ENCODE assay signal across 26 cellular contexts in genomic region chr3:189985938-189986337, GRCh38.
"Had no signal": no experiment of that assay in that cellular context is flagged by ENCODE, and none has a peak within 500 bp of the region (broad histone marks: within the 10 kb centered on the region; RNA-seq: fewer than 3 reads in every experiment).

No MANE protein-coding gene starts in this region.

- H3K9me3 Mint-ChIP-seq: activated CD4-positive, alpha-beta T cell treated with anti-CD3 and anti-CD28 coated beads, Interleukin-2, amount 10 ng/mL, durations not matched to agents 24 days and 14 days; activated CD8-positive, alpha-beta T cell treated with anti-CD3 and anti-CD28 coated beads for 36 hours; activated naive CD4-positive, alpha-beta T cell treated with anti-CD3 and anti-CD28 coated beads, Interleukin-2, amount 50 U/mL, for 24 hours; endodermal cell; nephron; stimulated activated effector memory CD8-positive, alpha-beta T cell treated with anti-CD3 and anti-CD28 coated beads, Interleukin-12 subunit alpha, Interleukin-12 subunit beta, amount 100 ng/mL, for 72 hours had no signal

- H3K27me3 ChIP-seq: esophagus squamous epithelium, gastroesophageal sphincter, neutrophil, stomach, suprapubic skin, tibial nerve had no signal

- H3K36me3 Mint-ChIP-seq: activated naive CD4-positive, alpha-beta T cell treated with anti-CD3 and anti-CD28 coated beads, Interleukin-2, amount 50 U/mL, for 24 hours; stimulated activated effector memory CD8-positive, alpha-beta T cell treated with anti-CD3 and anti-CD28 coated beads, Interleukin-12 subunit alpha, Interleukin-12 subunit beta, amount 100 ng/mL, for 72 hours had no signal

- H3K27ac ChIP-seq: coronary artery, esophagus squamous epithelium, gastroesophageal sphincter, neutrophil, parathyroid adenoma, right lobe of liver, stomach, suprapubic skin, tibial nerve had no signal

- H3K27ac Mint-ChIP-seq: activated CD4-positive, alpha-beta T cell treated with anti-CD3 and anti-CD28 coated beads, Interleukin-2, amount 10 ng/mL, durations not matched to agents 24 days and 14 days; activated CD8-positive, alpha-beta T cell treated with anti-CD3 and anti-CD28 coated beads for 36 hours; activated naive CD4-positive, alpha-beta T cell treated with anti-CD3 and anti-CD28 coated beads, Interleukin-2, amount 50 U/mL, for 24 hours; endodermal cell; nephron; stimulated activated effector memory CD8-positive, alpha-beta T cell treated with anti-CD3 and anti-CD28 coated beads, Interleukin-12 subunit alpha, Interleukin-12 subunit beta, amount 100 ng/mL, for 72 hours had no signal

- ATAC-seq: activated CD4-positive, CD25-positive, alpha-beta regulatory T cell treated with anti-CD3 and anti-CD28 coated beads, Interleukin-2, amount 50 U/mL, for 24 hours; activated CD8-positive, alpha-beta T cell treated with anti-CD3 and anti-CD28 coated beads for 36 hours; gastroesophageal sphincter; left colon; right lobe of liver; stimulated activated effector memory CD8-positive, alpha-beta T cell treated with anti-CD3 and anti-CD28 coated beads, Interleukin-12 subunit alpha, Interleukin-12 subunit beta, amount 100 ng/mL, for 72 hours had no signal

- H3K9ac ChIP-seq: parathyroid adenoma had no signal

- H3K4me1 Mint-ChIP-seq: activated CD4-positive, alpha-beta T cell treated with anti-CD3 and anti-CD28 coated beads, Interleukin-2, amount 10 ng/mL, durations not matched to agents 24 days and 14 days; activated naive CD4-positive, alpha-beta T cell treated with anti-CD3 and anti-CD28 coated beads, Interleukin-2, amount 50 U/mL, for 24 hours; endodermal cell; stimulated activated effector memory CD8-positive, alpha-beta T cell treated with anti-CD3 and anti-CD28 coated beads, Interleukin-12 subunit alpha, Interleukin-12 subunit beta, amount 100 ng/mL, for 72 hours had no signal

- H3K4me3 Mint-ChIP-seq: activated CD4-positive, alpha-beta T cell treated with anti-CD3 and anti-CD28 coated beads, Interleukin-2, amount 10 ng/mL, durations not matched to agents 24 days and 14 days; activated CD8-positive, alpha-beta T cell treated with anti-CD3 and anti-CD28 coated beads for 36 hours; activated naive CD4-positive, alpha-beta T cell treated with anti-CD3 and anti-CD28 coated beads, Interleukin-2, amount 50 U/mL, for 24 hours; endodermal cell; nephron; stimulated activated effector memory CD8-positive, alpha-beta T cell treated with anti-CD3 and anti-CD28 coated beads, Interleukin-12 subunit alpha, Interleukin-12 subunit beta, amount 100 ng/mL, for 72 hours had no signal

- H3K79me2 ChIP-seq: parathyroid adenoma had no signal

- DNase-seq: activated CD4-positive, alpha-beta T cell treated with anti-CD3 and anti-CD28 coated beads, Interleukin-2, amount 10 ng/mL, durations not matched to agents 24 days and 14 days; activated CD8-positive, alpha-beta T cell treated with anti-CD3 and anti-CD28 coated beads for 36 hours; activated gamma-delta T cell treated with Interleukin-2 at 50 U/mL for 16 hours; anterior cingulate cortex; endodermal cell; esophagus squamous epithelium; head of caudate nucleus; hypothalamus; islet precursor cell; left colon; mesenchymal stem cell; right lobe of liver; small intestine; stimulated activated CD4-positive, alpha-beta T cell treated with anti-CD3 and anti-CD28 coated beads, Interleukin-2, amount 100 ng/mL, for 24 hours; stomach; T-helper 2 cell had no signal

- H3K36me3 ChIP-seq: esophagus squamous epithelium, neutrophil, right lobe of liver, stomach, suprapubic skin, tibial nerve had no signal

- H3K9me3 ChIP-seq: esophagus squamous epithelium, gastroesophageal sphincter, neutrophil, right lobe of liver, stomach, suprapubic skin, tibial nerve had no signal

- H2AFZ ChIP-seq: parathyroid adenoma had no signal

- H3K4me3 ChIP-seq: coronary artery, esophagus squamous epithelium, gastroesophageal sphincter, right lobe of liver, stomach, suprapubic skin, tibial nerve had no signal

- H3K4me1 ChIP-seq: parathyroid adenoma had no signal
